8 cellular contexts compared by ENCODE assay signal in the genomic region with DNA sequence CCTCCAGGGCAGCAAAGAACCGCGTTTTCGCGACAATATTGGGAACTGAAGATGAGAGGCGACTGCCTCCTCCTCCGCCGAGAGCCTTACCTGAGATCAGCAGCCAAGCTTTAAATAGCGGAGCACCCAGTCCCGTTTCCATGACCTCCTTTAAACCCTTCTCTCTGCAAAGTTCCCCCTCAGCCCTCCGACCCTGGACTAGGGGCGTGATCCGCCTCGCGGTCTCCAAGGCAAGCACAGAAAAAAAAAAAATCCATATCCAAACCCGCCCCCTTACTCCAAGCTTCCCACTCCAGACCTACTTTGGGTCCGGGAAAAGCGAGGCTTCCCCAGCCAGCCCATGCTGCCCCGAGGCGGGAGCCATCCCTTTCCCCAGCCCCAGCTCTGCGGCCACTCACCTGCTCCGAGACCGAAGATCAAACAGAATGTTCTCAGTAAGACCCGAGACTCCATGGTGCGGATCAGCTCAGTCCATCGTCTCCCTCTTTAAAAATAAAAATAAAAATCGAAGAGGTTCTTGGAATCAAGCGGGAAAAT. TPM values are rescaled to one million over a fixed set of nuclear protein-coding genes. Genes with fewer than 3 reads are reported as not detected.
DNase-seq lines count a peak whose midpoint lies in the region; ATAC-seq and TF ChIP-seq lines count a peak whose summit lies in the region.

No MANE protein-coding gene starts in this region.

- no peaks in the 10 kb centered on the region for H3K27me3 ChIP-seq in naive thymus-derived CD4-positive, alpha-beta T cell (ENCODE audit: control insufficient read depth in 2 of 2, insufficient read depth in 2 of 2, low read length in 2 of 2)

- DNase-seq in CD14-positive monocyte (ENCODE audit: low spot score), result no peak
- DNase-seq in T1000 (lab: John Stamatoyannopoulos, UW), result peak; percentile 76
- DNase-seq in effector memory CD8-positive, alpha-beta T cell, result peak in 1 of 3 experiments; percentile 8
- peak in 6 of 9 donors; percentile 10 to 30 (median 23) for DNase-seq in naive thymus-derived CD4-positive, alpha-beta T cell
- DNase-seq in GDM1 (lab: John Stamatoyannopoulos, UW), result no peak

- CTCF ChIA-PET in HEK293 (lab: Yijun Ruan, JAX), result interaction anchor here (0.6 to 2.0 kb wide), 7 partner anchors 28 to 718 kb away, joined by 3 to 10 read pairs (median 3); no protein-coding TSS in a partner anchor
- CTCF ChIA-PET in naive thymus-derived CD4-positive, alpha-beta T cell (lab: Charles Lee), result interaction anchor here (0.6 to 7.5 kb wide), 14 partner anchors 12 to 377 kb away, joined by 3 to 99 read pairs (median 6); no protein-coding TSS in a partner anchor

- peaks cover 2% of the 10 kb centered on the region; the same call in 1 of the 2 replicates for H3K4me1 ChIP-seq in HEK293 (ENCODE audit: control insufficient read depth, insufficient read depth, low read length)
- H3K4me1 ChIP-seq in naive thymus-derived CD4-positive, alpha-beta T cell (ENCODE audit: control insufficient read depth in 2 of 2, insufficient read depth in 2 of 2, low read length in 2 of 2), result peaks cover 7 to 12% of the 10 kb centered on the region in 2 donors

- H3K4me3 Mint-ChIP-seq in CD14-positive monocyte, result peak overlapping the region; percentile 67 to 68
- peak overlapping the region; percentile 88 to 98 for H3K4me3 Mint-ChIP-seq in effector memory CD8-positive, alpha-beta T cell
- H3K4me3 Mint-ChIP-seq in naive thymus-derived CD4-positive, alpha-beta T cell, result peak overlapping the region; percentile 91 to 100 (median 96)

- POLR2A ChIA-PET in HEK293 (lab: Yijun Ruan, JAX), result no interaction called here
- POLR2A ChIA-PET in naive thymus-derived CD4-positive, alpha-beta T cell (lab: Charles Lee), result interaction anchor here (0.7 to 7.4 kb wide), 19 partner anchors 10 to 104 kb away, joined by 3 to 81 read pairs (median 6); no protein-coding TSS in a partner anchor

- peak; percentile 16 for ATAC-seq in effector memory CD8-positive, alpha-beta T cell (replicated peaks)
- peak; percentile 17 for ATAC-seq in naive thymus-derived CD4-positive, alpha-beta T cell
- ATAC-seq in HG03095 (IDR thresholded peaks at IDR 0.05; ENCODE audit: unreplicated experiment) (no peak), HG02678 (IDR thresholded peaks at IDR 0.05; ENCODE audit: unreplicated experiment) (no peak)

- H3K9me3 Mint-ChIP-seq in CD14-positive monocyte, result peaks cover 2 to 18% (median 4%) of the 10 kb centered on the region in 7 donors
- peaks cover 0 to 4% of the 10 kb centered on the region in 2 donors for H3K9me3 Mint-ChIP-seq in effector memory CD8-positive, alpha-beta T cell
- H3K9me3 Mint-ChIP-seq in naive thymus-derived CD4-positive, alpha-beta T cell, result peaks cover 1 to 30% (median 16%) of the 10 kb centered on the region in 11 donors

- H3K27me3 Mint-ChIP-seq in CD14-positive monocyte (ENCODE audit: low read depth in 3 of 3), result peaks cover 33 to 53% (median 45%) of the 10 kb centered on the region in 3 donors
- H3K27me3 Mint-ChIP-seq in effector memory CD8-positive, alpha-beta T cell, result peaks cover 23 to 38% of the 10 kb centered on the region in 2 donors
- peaks cover 0 to 47% (median 23%) of the 10 kb centered on the region in 5 donors for H3K27me3 Mint-ChIP-seq in naive thymus-derived CD4-positive, alpha-beta T cell

- H3K36me3 ChIP-seq in HEK293 (ENCODE audit: control insufficient read depth in 2 of 2, insufficient read depth in 1 of 2, low read length in 2 of 2), result no peaks in the 10 kb centered on the region
- peaks cover 0 to 11% (median 0%) of the 10 kb centered on the region in 3 experiments for H3K36me3 ChIP-seq in naive thymus-derived CD4-positive, alpha-beta T cell (ENCODE audit: control insufficient read depth in 2 of 3, insufficient read depth in 3 of 3, low read length in 3 of 3)

- peaks cover 0 to 4% of the 10 kb centered on the region in 2 donors for H3K36me3 Mint-ChIP-seq in CD14-positive monocyte
- peaks cover 9% of the 10 kb centered on the region for H3K36me3 Mint-ChIP-seq in effector memory CD8-positive, alpha-beta T cell (ENCODE audit: insufficient read depth)
- H3K36me3 Mint-ChIP-seq in naive thymus-derived CD4-positive, alpha-beta T cell, result peaks cover 6 to 20% (median 7%) of the 10 kb centered on the region in 5 donors

- peak overlapping the region; percentile 61 for H3K4me3 ChIP-seq in HEK293 (ENCODE audit: low read depth, low read length)
- H3K4me3 ChIP-seq in naive thymus-derived CD4-positive, alpha-beta T cell (ENCODE audit: low read length), result peak overlapping the region; percentile 58

- H3K27ac ChIP-seq in HEK293 (ENCODE audit: extremely low read depth, low read depth, low read length), result no peak overlapping the region; the same call in 1 of the 2 replicates
- H3K27ac ChIP-seq in naive thymus-derived CD4-positive, alpha-beta T cell (ENCODE audit: low read depth, low read length), result peak overlapping the region; percentile 78

- no peaks in the 10 kb centered on the region for H3K9me3 ChIP-seq in HEK293 (ENCODE audit: control insufficient read depth, insufficient read depth, low read depth, low read length)
- no peaks in the 10 kb centered on the region for H3K9me3 ChIP-seq in naive thymus-derived CD4-positive, alpha-beta T cell (ENCODE audit: control insufficient read depth in 2 of 3, low read length in 3 of 3)

- peaks cover 12% of the 10 kb centered on the region for H3K4me1 Mint-ChIP-seq in CD14-positive monocyte
- peaks cover 16 to 27% of the 10 kb centered on the region in 2 donors for H3K4me1 Mint-ChIP-seq in effector memory CD8-positive, alpha-beta T cell (ENCODE audit: low read depth in 2 of 2)
- H3K4me1 Mint-ChIP-seq in naive thymus-derived CD4-positive, alpha-beta T cell, result peaks cover 19 to 47% (median 36%) of the 10 kb centered on the region in 7 donors

- intact Hi-C loops in CD14-positive monocyte (cut with micrococcal nuclease), result no loop called here
- intact Hi-C loops in naive thymus-derived CD4-positive, alpha-beta T cell (cut with micrococcal nuclease), result loop anchor here (2.0 to 5.0 kb wide), 3 partner anchors 55 to 343 kb away; no protein-coding TSS in a partner anchor

- no peak for TF ChIP-seq CTCF in CD14-positive monocyte (IDR thresholded peaks at IDR 0.05)
- no peak for TF ChIP-seq CTCF in HEK293 (tag by site-specific recombination; IDR thresholded peaks at IDR 0.05)

- H3K27ac Mint-ChIP-seq in CD14-positive monocyte, result no peak overlapping the region
- H3K27ac Mint-ChIP-seq in effector memory CD8-positive, alpha-beta T cell, result peak overlapping the region; percentile 80 to 89
- peak overlapping the region; percentile 82 to 95 (median 89) for H3K27ac Mint-ChIP-seq in naive thymus-derived CD4-positive, alpha-beta T cell

TF ChIP-seq in HEK293, 187 proteins besides CTCF, POLR2A, EP300 and RAD21 (continues in another document):
- no peak for TF ChIP-seq ZNF624 (tag by site-specific recombination; IDR thresholded peaks at IDR 0.05)
- TF ChIP-seq ZNF391 (tag by site-specific recombination; IDR thresholded peaks at IDR 0.05; ENCODE audit: borderline replicate concordance, low read depth), result no peak
- TF ChIP-seq IKZF3 (tag by site-specific recombination; IDR thresholded peaks at IDR 0.05), result 0 out of 2 replicates have a peak, but pooled peaks have one; percentile 7
- TF ChIP-seq, protein P1, sequence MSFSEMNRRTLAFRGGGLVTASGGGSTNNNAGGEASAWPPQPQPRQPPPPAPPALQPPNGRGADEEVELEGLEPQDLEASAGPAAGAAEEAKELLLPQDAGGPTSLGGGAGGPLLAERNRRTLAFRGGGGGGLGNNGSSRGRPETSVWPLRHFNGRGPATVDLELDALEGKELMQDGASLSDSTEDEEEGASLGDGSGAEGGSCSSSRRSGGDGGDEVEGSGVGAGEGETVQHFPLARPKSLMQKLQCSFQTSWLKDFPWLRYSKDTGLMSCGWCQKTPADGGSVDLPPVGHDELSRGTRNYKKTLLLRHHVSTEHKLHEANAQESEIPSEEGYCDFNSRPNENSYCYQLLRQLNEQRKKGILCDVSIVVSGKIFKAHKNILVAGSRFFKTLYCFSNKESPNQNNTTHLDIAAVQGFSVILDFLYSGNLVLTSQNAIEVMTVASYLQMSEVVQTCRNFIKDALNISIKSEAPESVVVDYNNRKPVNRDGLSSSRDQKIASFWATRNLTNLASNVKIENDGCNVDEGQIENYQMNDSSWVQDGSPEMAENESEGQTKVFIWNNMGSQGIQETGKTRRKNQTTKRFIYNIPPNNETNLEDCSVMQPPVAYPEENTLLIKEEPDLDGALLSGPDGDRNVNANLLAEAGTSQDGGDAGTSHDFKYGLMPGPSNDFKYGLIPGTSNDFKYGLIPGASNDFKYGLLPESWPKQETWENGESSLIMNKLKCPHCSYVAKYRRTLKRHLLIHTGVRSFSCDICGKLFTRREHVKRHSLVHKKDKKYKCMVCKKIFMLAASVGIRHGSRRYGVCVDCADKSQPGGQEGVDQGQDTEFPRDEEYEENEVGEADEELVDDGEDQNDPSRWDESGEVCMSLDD (tag by site-specific recombination; IDR thresholded peaks at IDR 0.05), result 0 out of 2 replicates have a peak, but pooled peaks have one; percentile 13
- no peak for TF ChIP-seq ZNF423 (tag by site-specific recombination; IDR thresholded peaks at IDR 0.05)
- no peak for TF ChIP-seq ZNF132 (tag by site-specific recombination; IDR thresholded peaks at IDR 0.05; ENCODE audit: borderline replicate concordance)
- TF ChIP-seq SP2 (tag by site-specific recombination; IDR thresholded peaks at IDR 0.05), result peak; percentile 63
- peak; percentile 76 for TF ChIP-seq ZNF600 (tag by site-specific recombination; IDR thresholded peaks at IDR 0.05)
- TF ChIP-seq ZBTB20 (tag by site-specific recombination; IDR thresholded peaks at IDR 0.05), result peak; percentile 77
- TF ChIP-seq, protein P2, sequence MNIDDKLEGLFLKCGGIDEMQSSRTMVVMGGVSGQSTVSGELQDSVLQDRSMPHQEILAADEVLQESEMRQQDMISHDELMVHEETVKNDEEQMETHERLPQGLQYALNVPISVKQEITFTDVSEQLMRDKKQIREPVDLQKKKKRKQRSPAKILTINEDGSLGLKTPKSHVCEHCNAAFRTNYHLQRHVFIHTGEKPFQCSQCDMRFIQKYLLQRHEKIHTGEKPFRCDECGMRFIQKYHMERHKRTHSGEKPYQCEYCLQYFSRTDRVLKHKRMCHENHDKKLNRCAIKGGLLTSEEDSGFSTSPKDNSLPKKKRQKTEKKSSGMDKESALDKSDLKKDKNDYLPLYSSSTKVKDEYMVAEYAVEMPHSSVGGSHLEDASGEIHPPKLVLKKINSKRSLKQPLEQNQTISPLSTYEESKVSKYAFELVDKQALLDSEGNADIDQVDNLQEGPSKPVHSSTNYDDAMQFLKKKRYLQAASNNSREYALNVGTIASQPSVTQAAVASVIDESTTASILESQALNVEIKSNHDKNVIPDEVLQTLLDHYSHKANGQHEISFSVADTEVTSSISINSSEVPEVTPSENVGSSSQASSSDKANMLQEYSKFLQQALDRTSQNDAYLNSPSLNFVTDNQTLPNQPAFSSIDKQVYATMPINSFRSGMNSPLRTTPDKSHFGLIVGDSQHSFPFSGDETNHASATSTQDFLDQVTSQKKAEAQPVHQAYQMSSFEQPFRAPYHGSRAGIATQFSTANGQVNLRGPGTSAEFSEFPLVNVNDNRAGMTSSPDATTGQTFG (tag by site-specific recombination; IDR thresholded peaks at IDR 0.05; ENCODE audit: borderline replicate concordance), result no peak

RNA-seq across cellular contexts. Expression of a gene that starts 0.6 kb away (rescaled TPM):
- under 1 TPM; 0.39 to 0.98 TPM for polyA plus RNA-seq in CD14-positive monocyte
- total RNA-seq in naive thymus-derived CD4-positive, alpha-beta T cell, result 100 to 1,000 TPM in 4 of 5 experiments, 10 to 100 TPM in 1; 60.9 to 414 (median 228) TPM
- polyA plus RNA-seq in naive thymus-derived CD4-positive, alpha-beta T cell, result 100 to 1,000 TPM; 152 to 252 TPM

Comparison
In these comparisons a context has a peak if more than half of its experiments do, and no peak if none do; other contexts are left out.
1. DNase-seq: peak in T1000 (single experiment) and naive thymus-derived CD4-positive, alpha-beta T cell (6 of 9); none in CD14-positive monocyte (single experiment) and GDM1 (single experiment).
2. H3K27ac Mint-ChIP-seq: peak in effector memory CD8-positive, alpha-beta T cell (2 of 2) and naive thymus-derived CD4-positive, alpha-beta T cell (9 of 9); none in CD14-positive monocyte (0 of 7).
3. ATAC-seq: peak in effector memory CD8-positive, alpha-beta T cell (single experiment) and naive thymus-derived CD4-positive, alpha-beta T cell (single experiment); none in HG03095 (single experiment) and HG02678 (single experiment).
4. RNA of a gene that starts 0.6 kb away (polyA plus RNA-seq): 152 to 252 TPM in naive thymus-derived CD4-positive, alpha-beta T cell; 0.39 to 0.98 TPM in CD14-positive monocyte; every median in the first group is over 10 times any median in the second.
5. intact Hi-C loops: an anchor here in naive thymus-derived CD4-positive, alpha-beta T cell (2.0 to 5.0 kb wide); none called in CD14-positive monocyte.
6. Peak in every context shown above with its lines, with median percentiles within 50 percentile points of each other: H3K4me3 Mint-ChIP-seq.